1 cellular context compared by ENCODE assay signal in the genomic region with DNA sequence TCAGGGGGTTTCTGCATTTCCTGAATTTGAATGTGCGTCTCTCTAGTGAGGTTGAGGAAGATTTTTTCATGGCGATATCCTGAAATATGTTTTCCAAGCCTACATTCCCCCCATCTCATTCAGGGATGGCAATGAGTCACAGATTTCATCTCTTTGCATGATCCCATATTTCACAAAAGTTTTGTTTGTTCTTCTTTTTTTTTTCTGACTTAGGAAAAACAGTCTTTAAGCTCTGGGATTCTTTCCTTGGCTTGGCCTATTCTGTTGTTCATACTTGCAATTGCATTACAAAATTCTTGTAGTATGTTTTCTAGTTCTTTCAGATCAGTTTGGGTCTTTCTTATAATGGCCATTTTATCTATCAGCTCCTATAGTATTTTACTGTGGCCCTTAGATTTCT.
TF ChIP-seq lines count a peak whose summit lies in the region.

No MANE protein-coding gene starts in this region.

TF ChIP-seq in IMR-90, 13 proteins besides CTCF, POLR2A, EP300 and RAD21 (continued from another document):
- TF ChIP-seq MAFK (IDR thresholded peaks at IDR 0.05; ENCODE audit: low read depth, low read length) (no peak), FOS (IDR thresholded peaks at IDR 0.05; ENCODE audit: low read depth, low read length) (no peak), RCOR1 (IDR thresholded peaks at IDR 0.05; ENCODE audit: insufficient replicate concordance, low read length) (no peak)
